In genomic region chr12:82652071-82652470, GRCh38 we compare ENCODE assay signal across 25 cellular contexts.
"Had no signal": no experiment of that assay in that cellular context is flagged by ENCODE, and none has a peak within 500 bp of the region (broad histone marks: within the 10 kb centered on the region; RNA-seq: fewer than 3 reads in every experiment).

No MANE protein-coding gene starts in this region.

- H3K36me3 Mint-ChIP-seq: activated CD8-positive, alpha-beta memory T cell treated with anti-CD3 and anti-CD28 coated beads, Interleukin-2, amount 10 ng/mL, durations not matched to agents 7 days and 5 days; activated naive CD4-positive, alpha-beta T cell treated with anti-CD3 and anti-CD28 coated beads, Interleukin-2, amount 50 U/mL, for 72 hours; brain had no signal

- H3K27ac ChIP-seq: cardiac muscle cell, KMS-11 had no signal

- H3K36me3 ChIP-seq: cardiac muscle cell had no signal

- DNase-seq: activated B cell treated with CpG ODN at 0.5 μM for 24 hours; activated CD4-positive, alpha-beta T cell treated with anti-CD3 and anti-CD28 coated beads for 1 hour; activated CD4-positive, alpha-beta T cell treated with anti-CD3 and anti-CD28 coated beads, Interleukin-2, amount 10 ng/mL, durations not matched to agents 24 days and 14 days; activated CD4-positive, alpha-beta T cell treated with anti-CD3 and anti-CD28 coated beads, Interleukin-2, amount 50 U/mL, for 48 hours; activated CD8-positive, alpha-beta memory T cell treated with anti-CD3 and anti-CD28 coated beads, Interleukin-2, amount 10 ng/mL, durations not matched to agents 7 days and 5 days; activated effector memory CD4-positive, alpha-beta T cell treated with Interleukin-2 at 50 U/mL for 16 hours; activated naive CD4-positive, alpha-beta T cell; activated naive CD8-positive, alpha-beta T cell treated with anti-CD3 and anti-CD28 coated beads, Interleukin-2, amount 50 U/mL, for 24 hours; activated T-cell treated with anti-CD3 and anti-CD28 coated beads, Interleukin-2, amount 50 U/mL, for 24 hours; amniotic stem cell; NCI-H1092; NCI-H1417 treated with DMSO at 0.1 percent for 48 hours; NCI-H1694; NCI-H2029 treated with DMSO at 0.1 percent for 48 hours; NCI-H510A; NCI-H526 treated with DMSO at 0.1 percent for 48 hours; NCI-H82; SHP77 treated with DMSO at 0.1 percent for 48 hours; T-helper 17 cell; T-helper 9 cell had no signal

- H3K9me3 Mint-ChIP-seq: activated B cell treated with CpG ODN at 0.5 μM for 24 hours; activated CD4-positive, alpha-beta T cell treated with anti-CD3 and anti-CD28 coated beads, Interleukin-2, amount 10 ng/mL, durations not matched to agents 24 days and 14 days; activated naive CD4-positive, alpha-beta T cell treated with anti-CD3 and anti-CD28 coated beads, Interleukin-2, amount 50 U/mL, for 72 hours; activated naive CD8-positive, alpha-beta T cell treated with anti-CD3 and anti-CD28 coated beads, Interleukin-2, amount 50 U/mL, for 24 hours; activated T-cell treated with anti-CD3 and anti-CD28 coated beads, Interleukin-2, amount 50 U/mL, for 24 hours; activated T-helper 1 cell treated with anti-CD3 and anti-CD28 coated beads, Interleukin-12 subunit alpha, Interleukin-12 subunit beta, Interleukin-2, Interleukin-4 antibody, amounts not matched to agents 30 ng/mL and 10 ng/mL and 1 ng/mL, durations not matched to agents 14 hours and 24 hours and 36 hours had no signal

- H3K27ac Mint-ChIP-seq: activated B cell treated with CpG ODN at 0.5 μM for 24 hours; activated CD4-positive, alpha-beta T cell treated with anti-CD3 and anti-CD28 coated beads, Interleukin-2, amount 10 ng/mL, durations not matched to agents 24 days and 14 days; activated CD8-positive, alpha-beta memory T cell treated with anti-CD3 and anti-CD28 coated beads, Interleukin-2, amount 10 ng/mL, durations not matched to agents 7 days and 5 days; activated naive CD4-positive, alpha-beta T cell treated with anti-CD3 and anti-CD28 coated beads, Interleukin-2, amount 50 U/mL, for 72 hours; activated naive CD8-positive, alpha-beta T cell treated with anti-CD3 and anti-CD28 coated beads, Interleukin-2, amount 50 U/mL, for 24 hours; activated T-cell treated with anti-CD3 and anti-CD28 coated beads, Interleukin-2, amount 50 U/mL, for 24 hours; activated T-helper 1 cell treated with anti-CD3 and anti-CD28 coated beads, Interleukin-12 subunit alpha, Interleukin-12 subunit beta, Interleukin-2, Interleukin-4 antibody, amounts not matched to agents 30 ng/mL and 10 ng/mL and 1 ng/mL, durations not matched to agents 14 hours and 24 hours and 36 hours; brain; T-helper 17 cell had no signal

- H3K4me3 ChIP-seq: cardiac muscle cell had no signal

- H3K4me1 Mint-ChIP-seq: activated B cell treated with CpG ODN at 0.5 μM for 24 hours had no signal

- H3K4me3 Mint-ChIP-seq: activated B cell treated with CpG ODN at 0.5 μM for 24 hours; activated CD4-positive, alpha-beta T cell treated with anti-CD3 and anti-CD28 coated beads, Interleukin-2, amount 10 ng/mL, durations not matched to agents 24 days and 14 days; activated CD8-positive, alpha-beta memory T cell treated with anti-CD3 and anti-CD28 coated beads, Interleukin-2, amount 10 ng/mL, durations not matched to agents 7 days and 5 days; activated naive CD8-positive, alpha-beta T cell treated with anti-CD3 and anti-CD28 coated beads, Interleukin-2, amount 50 U/mL, for 24 hours; activated T-cell treated with anti-CD3 and anti-CD28 coated beads, Interleukin-2, amount 50 U/mL, for 24 hours; activated T-helper 1 cell treated with anti-CD3 and anti-CD28 coated beads, Interleukin-12 subunit alpha, Interleukin-12 subunit beta, Interleukin-2, Interleukin-4 antibody, amounts not matched to agents 30 ng/mL and 10 ng/mL and 1 ng/mL, durations not matched to agents 14 hours and 24 hours and 36 hours; brain; T-helper 17 cell had no signal

- H3K27me3 ChIP-seq: cardiac muscle cell had no signal

- ATAC-seq: activated CD8-positive, alpha-beta memory T cell treated with anti-CD3 and anti-CD28 coated beads, Interleukin-2, amount 10 ng/mL, durations not matched to agents 7 days and 5 days; activated naive CD4-positive, alpha-beta T cell treated with anti-CD3 and anti-CD28 coated beads, Interleukin-2, amount 50 U/mL, for 72 hours; activated naive CD8-positive, alpha-beta T cell treated with anti-CD3 and anti-CD28 coated beads, Interleukin-2, amount 50 U/mL, for 24 hours; T-helper 17 cell had no signal

- H3K27me3 Mint-ChIP-seq: activated B cell treated with CpG ODN at 0.5 μM for 24 hours; activated CD4-positive, alpha-beta T cell treated with anti-CD3 and anti-CD28 coated beads, Interleukin-2, amount 10 ng/mL, durations not matched to agents 24 days and 14 days; brain; T-helper 17 cell had no signal

- H3K4me2 ChIP-seq: KMS-11 had no signal
